24 cellular contexts compared by ENCODE assay signal in genomic region chr6:11388983-11389944, GRCh38.
A peak's percentile ranks its signal among the peaks of the same experiment; 100 is the strongest.
DNase-seq lines count a peak whose midpoint lies in the region; ATAC-seq, FAIRE-seq and TF ChIP-seq lines count a peak whose summit lies in the region.
"Had no signal": no experiment of that assay in that cellular context is flagged by ENCODE, and none has a peak within 500 bp of the region (broad histone marks: within the 10 kb centered on the region; RNA-seq: fewer than 3 reads in every experiment).

No MANE protein-coding gene starts in this region.

- peaks cover 11% of the 10 kb centered on the region for H3K9me3 Mint-ChIP-seq in Caco-2 (ENCODE audit: unreplicated experiment)
- H3K9me3 Mint-ChIP-seq: activated naive CD4-positive, alpha-beta T cell treated with anti-CD3 and anti-CD28 coated beads for 36 hours; stimulated activated naive CD8-positive, alpha-beta T cell treated with anti-CD3 and anti-CD28 coated beads, Interleukin-15, amount 100 ng/mL, for 72 hours had no signal

- intact Hi-C loops in Caco-2 (cut with micrococcal nuclease; ENCODE audit: unreplicated experiment) (no loop called here), HepG2 (cut with micrococcal nuclease; ENCODE audit: unreplicated experiment) (no loop called here), stomach (cut with DNase I; ENCODE audit: low total_unique reads) (no loop called here)

- TF ChIP-seq POLR2A in HepG2 (IDR thresholded peaks at IDR 0.05; ENCODE audit: insufficient read depth in 1 of 2, low read depth in 2 of 2, low read length in 2 of 2) (no peak), stomach (IDR thresholded peaks at IDR 0.05) (no peak)

- CTCF ChIA-PET in Caco-2 (lab: Charles Lee): no interaction called here
- CTCF ChIA-PET in HepG2 (lab: Yijun Ruan, JAX; ENCODE audit: low intra/inter-chr PET ratio, low total read pairs): no interaction called here

- H3K36me3 Mint-ChIP-seq in Caco-2 (ENCODE audit: insufficient read depth, unreplicated experiment): peaks cover 9% of the 10 kb centered on the region

- in situ Hi-C loops in HepG2 (cut with HindIII; ENCODE audit: extremely low pct_ligation_motif_present, low pct_unique_long_range_greater_than_20kb): no loop called here

- no peak for TF ChIP-seq RAD21 in HepG2 (CRISPR knock-in tag; IDR thresholded peaks at IDR 0.05)

- no peaks in the 10 kb centered on the region for H3K27me3 Mint-ChIP-seq in Caco-2 (ENCODE audit: insufficient read depth, unreplicated experiment)
- H3K27me3 Mint-ChIP-seq: stimulated activated naive CD8-positive, alpha-beta T cell treated with anti-CD3 and anti-CD28 coated beads, Interleukin-15, amount 100 ng/mL, for 72 hours; T-helper 17 cell had no signal

- WGBS in HepG2 (ENCODE audit: low lambda C conversion rate): 92% methylated on average over 5 of the region's 5 CpGs
- 77 to 91% (median 83%) methylated on average over 5 of the region's 5 CpGs for WGBS in stomach, 5 donors

- no peak for ATAC-seq in HepG2
- ATAC-seq: activated T-cell treated with anti-CD3 and anti-CD28 coated beads, Interleukin-2, amount 50 U/mL, for 72 hours; left colon; stimulated activated naive CD8-positive, alpha-beta T cell treated with anti-CD3 and anti-CD28 coated beads, Interleukin-15, amount 100 ng/mL, for 72 hours; T-helper 17 cell had no signal

- POLR2A ChIA-PET in Caco-2 (lab: Charles Lee): interaction anchor here (1.1 to 1.8 kb wide), 2 partner anchors 22 to 157 kb away, joined by 6 read pairs; partner anchors contain the start of gene NEDD9
- POLR2A ChIA-PET in HepG2 (lab: Yijun Ruan, JAX): interaction anchor here (1.7 kb wide), 1 partner anchor 21 kb away, joined by 10 read pairs; no protein-coding TSS in a partner anchor

- TSS peak; percentile 95 for BruUV-seq in Caco-2 (replicated peaks; lab: Mats Ljungman, UMichigan)
- BruUV-seq in HepG2 (replicated peaks; lab: Mats Ljungman, UMichigan): no TSS peak

- no peaks in the 10 kb centered on the region for H3K27me3 ChIP-seq in Caco-2 (replicated peaks; ENCODE audit: control insufficient read depth, insufficient read depth, low read length)
- H3K27me3 ChIP-seq in HepG2 (ENCODE audit: control insufficient read depth in 1 of 2, insufficient read depth in 2 of 2, low read length in 2 of 2): no peaks in the 10 kb centered on the region
- no peaks in the 10 kb centered on the region for H3K27me3 ChIP-seq in stomach

- peaks cover 7% of the 10 kb centered on the region for H3K79me2 ChIP-seq in HepG2 (ENCODE audit: insufficient read depth, low read length)

- H2AFZ ChIP-seq in HepG2 (ENCODE audit: low read length): no peak overlapping the region

- H3K4me2 ChIP-seq in HepG2 (ENCODE audit: low read depth, low read length): no peak overlapping the region

- peaks cover 10% of the 10 kb centered on the region for H3K9me3 ChIP-seq in Caco-2
- H3K9me3 ChIP-seq in HepG2 (ENCODE audit: low read length): no peaks in the 10 kb centered on the region
- no peaks in the 10 kb centered on the region for H3K9me3 ChIP-seq in stomach

- H3K36me3 ChIP-seq in Caco-2 (ENCODE audit: control insufficient read depth, insufficient read depth, low read length): no peaks in the 10 kb centered on the region; the same call in 1 of the 2 replicates
- no peaks in the 10 kb centered on the region for H3K36me3 ChIP-seq in HepG2 (replicated peaks in 1 of 2; ENCODE audit: control insufficient read depth in 1 of 2, insufficient read depth in 2 of 2, low read length in 2 of 2)
- no peaks in the 10 kb centered on the region for H3K36me3 ChIP-seq in stomach
- H3K36me3 ChIP-seq: cardiac muscle cell had no signal

- H3K4me3 Mint-ChIP-seq in Caco-2 (ENCODE audit: unreplicated experiment): no peak overlapping the region
- H3K4me3 Mint-ChIP-seq: activated CD4-positive, alpha-beta T cell treated with anti-CD3 and anti-CD28 coated beads, Interleukin-2, amount 10 ng/mL, durations not matched to agents 24 days and 14 days; activated naive CD4-positive, alpha-beta T cell treated with anti-CD3 and anti-CD28 coated beads for 36 hours; activated T-cell treated with anti-CD3 and anti-CD28 coated beads, Interleukin-2, amount 50 U/mL, for 72 hours; stimulated activated naive CD8-positive, alpha-beta T cell treated with anti-CD3 and anti-CD28 coated beads, Interleukin-15, amount 100 ng/mL, for 72 hours; T-helper 17 cell had no signal

- no peak overlapping the region for H3K27ac Mint-ChIP-seq in Caco-2 (ENCODE audit: unreplicated experiment)
- H3K27ac Mint-ChIP-seq: activated CD4-positive, alpha-beta T cell treated with anti-CD3 and anti-CD28 coated beads, Interleukin-2, amount 10 ng/mL, durations not matched to agents 24 days and 14 days; activated naive CD4-positive, alpha-beta T cell treated with anti-CD3 and anti-CD28 coated beads for 36 hours; activated T-cell treated with anti-CD3 and anti-CD28 coated beads, Interleukin-2, amount 50 U/mL, for 72 hours; stimulated activated naive CD8-positive, alpha-beta T cell treated with anti-CD3 and anti-CD28 coated beads, Interleukin-15, amount 100 ng/mL, for 72 hours; T-helper 17 cell had no signal

- no peaks in the 10 kb centered on the region for H4K20me1 ChIP-seq in HepG2 (ENCODE audit: insufficient read depth, low read length)

- peak in 1 of 2 experiments; percentile 24 for DNase-seq in Caco-2
- peak; percentile 50 for DNase-seq in HepG2 (ENCODE audit: low spot score)
- DNase-seq in stomach: no peak
- no peak for DNase-seq in activated CD8-positive, alpha-beta memory T cell treated with anti-CD3 and anti-CD28 coated beads for 24 hours
- DNase-seq in HTR-8/SVneo (ENCODE audit: insufficient read length, low spot score): no peak
- DNase-seq in activated CD4-positive, CD25-positive, alpha-beta regulatory T cell treated with anti-CD3 and anti-CD28 coated beads, Interleukin-2, amount 50 U/mL, for 72 hours: no peak
- DNase-seq: ACHN; activated CD4-positive, alpha-beta T cell treated with anti-CD3 and anti-CD28 coated beads, Interleukin-2, amount 10 ng/mL, durations not matched to agents 24 days and 14 days; activated naive CD4-positive, alpha-beta T cell treated with anti-CD3 and anti-CD28 coated beads for 36 hours; activated T-cell treated with anti-CD3 and anti-CD28 coated beads, Interleukin-2, amount 50 U/mL, for 72 hours; C1 segment of cervical spinal cord; dorsolateral prefrontal cortex; glutamatergic neuron; H7; left colon; NCI-H1048; NCI-H1694 treated with DMSO at 0.1 percent for 48 hours; NCI-H524 treated with DMSO at 0.1 percent for 48 hours; NK-92 treated with Interleukin-12 subunit alpha and Interleukin-12 subunit beta, amount 100 ng/mL, for 24 hours; stimulated activated naive CD8-positive, alpha-beta T cell treated with anti-CD3 and anti-CD28 coated beads, Interleukin-15, amount 100 ng/mL, for 72 hours; T-helper 17 cell had no signal

- TF ChIP-seq CTCF in Caco-2 (IDR thresholded peaks at IDR 0.05; ENCODE audit: insufficient read depth in 1 of 2, low read depth in 1 of 2, low read length in 1 of 2, severe bottlenecking in 1 of 2, unreplicated experiment in 1 of 2) (no peak), VCaP (conservative IDR thresholded peaks at IDR 0.05) (no peak), HepG2 (CRISPR knock-in tag; IDR thresholded peaks at IDR 0.05) (no peak), stomach (IDR thresholded peaks at IDR 0.05) (no peak)

- FAIRE-seq in HepG2 (lab: Jason Lieb, UNC): no peak
- no peak for FAIRE-seq in HTR-8/SVneo (lab: Jason Lieb, UNC)

- TF ChIP-seq EP300 in HepG2 (IDR thresholded peaks at IDR 0.05; ENCODE audit: low read depth in 2 of 2, low read length in 2 of 2): peak in 1 of 2 experiments; percentile 43; a peak in 2 of 4 replicates
- TF ChIP-seq EP300 in HepG2 (CRISPR knock-in tag; IDR thresholded peaks at IDR 0.05; ENCODE audit: borderline replicate concordance): no peak
- TF ChIP-seq EP300 in stomach (IDR thresholded peaks at IDR 0.05): no peak

- H3K4me3 ChIP-seq in Caco-2 (ENCODE audit: low read depth, low read length): no peak overlapping the region
- H3K4me3 ChIP-seq in HepG2 (replicated peaks in 1 of 3; ENCODE audit: insufficient read depth in 1 of 3, low read depth in 2 of 3, low read length in 3 of 3): no peak overlapping the region
- H3K4me3 ChIP-seq in stomach: no peak overlapping the region
- H3K4me3 ChIP-seq: cardiac muscle cell, dorsolateral prefrontal cortex, SK-N-MC had no signal

- H3K27ac ChIP-seq in VCaP (peak overlapping the region; percentile 91; the same call in 1 of the 2 replicates), HepG2 (ENCODE audit: extremely low read length, insufficient read depth, low read length) (peak overlapping the region; percentile 44), stomach (peak overlapping the region in 3 of 5 donors; percentile 9 to 53 (median 40))
- H3K27ac ChIP-seq: cardiac muscle cell, SK-N-MC had no signal

- H3K4me1 Mint-ChIP-seq in Caco-2 (ENCODE audit: low read depth, unreplicated experiment): peaks cover 11% of the 10 kb centered on the region

- H3K9ac ChIP-seq in HepG2 (ENCODE audit: insufficient read depth, low read depth, low read length): no peak overlapping the region

- peaks cover 52% of the 10 kb centered on the region for H3K4me1 ChIP-seq in Caco-2
- peaks cover 83% of the 10 kb centered on the region for H3K4me1 ChIP-seq in HepG2 (ENCODE audit: insufficient read depth, low read length)
- peaks cover 0 to 19% (median 3%) of the 10 kb centered on the region in 4 donors for H3K4me1 ChIP-seq in stomach

TF ChIP-seq in HepG2, 621 proteins besides CTCF, POLR2A, EP300 and RAD21 (continues in another document):
- TF ChIP-seq PHF21A (CRISPR knock-in tag; IDR thresholded peaks at IDR 0.05) (peak; percentile 51; the same call in 1 of the 2 replicates), MAFK (conservative IDR thresholded peaks at IDR 0.05 in 1 of 2, IDR thresholded peaks at IDR 0.05 in 1 of 2; ENCODE audit: low read length in 2 of 2) (peak in 1 of 2 experiments; percentile 17; a peak in 1 of 4 replicates), POGZ (CRISPR knock-in tag; IDR thresholded peaks at IDR 0.05) (peak; percentile 11; the same call in 1 of the 2 replicates), ZNF607 (CRISPR knock-in tag; IDR thresholded peaks at IDR 0.05; ENCODE audit: borderline replicate concordance) (0 out of 2 replicates have a peak, but pooled peaks have one; percentile 24), KMT2B (CRISPR knock-in tag; IDR thresholded peaks at IDR 0.05) (peak; percentile 11; the same call in 1 of the 2 replicates), IRX3 (CRISPR knock-in tag; IDR thresholded peaks at IDR 0.05; ENCODE audit: borderline replicate concordance, low read depth) (no peak), ELF4 (CRISPR knock-in tag; IDR thresholded peaks at IDR 0.05; ENCODE audit: borderline replicate concordance) (peak; percentile 51; the same call in 1 of the 2 replicates), EHMT2 (IDR thresholded peaks at IDR 0.05; ENCODE audit: borderline replicate concordance, low read depth, low read length) (0 out of 2 replicates have a peak, but pooled peaks have one; percentile 14), HNRNPLL (IDR thresholded peaks at IDR 0.05; ENCODE audit: low read depth, low read length, poor library complexity, severe bottlenecking) (no peak), AGO2 (optimal IDR thresholded peaks at IDR 0.05; ENCODE audit: low read depth, low read length) (no peak), HDAC2 (CRISPR knock-in tag; IDR thresholded peaks at IDR 0.05) (no peak), NCOR1 (IDR thresholded peaks at IDR 0.05; ENCODE audit: borderline replicate concordance, low read length) (peak; percentile 26; the same call in 1 of the 2 replicates)

Comparison
In these comparisons a context has a peak if more than half of its experiments do, and no peak if none do; other contexts are left out.
1. H3K27ac ChIP-seq: peak in every context shown above with its lines; median percentile 91 in VCaP; 44 in HepG2; 40 in stomach.